Comparison of ENCODE assay signal across 1 cellular context in the genomic region with DNA sequence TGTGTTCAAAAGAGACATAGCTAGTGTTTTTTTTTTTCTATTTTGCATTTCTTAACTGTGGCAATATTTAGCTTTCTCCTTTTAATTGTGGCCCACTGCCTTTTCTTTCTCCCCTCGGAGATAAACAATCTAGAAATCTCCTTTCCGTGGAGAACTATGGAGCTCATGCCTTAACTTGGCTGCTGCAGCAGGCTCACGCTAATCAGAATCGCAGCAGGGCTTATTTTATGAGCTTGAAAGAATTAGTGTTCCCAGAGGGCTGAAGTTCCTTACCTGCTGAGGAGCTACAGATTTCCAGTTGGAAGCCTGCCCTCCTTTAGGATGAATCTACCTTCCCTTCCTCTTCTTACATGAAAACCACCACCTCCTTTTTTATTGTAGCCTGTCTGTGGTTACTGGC.
TF ChIP-seq lines count a peak whose summit lies in the region.

No MANE protein-coding gene starts in this region.

TF ChIP-seq in HEK293, 187 proteins besides CTCF, POLR2A, EP300 and RAD21 (continued from another document):
- TF ChIP-seq, protein P1, sequence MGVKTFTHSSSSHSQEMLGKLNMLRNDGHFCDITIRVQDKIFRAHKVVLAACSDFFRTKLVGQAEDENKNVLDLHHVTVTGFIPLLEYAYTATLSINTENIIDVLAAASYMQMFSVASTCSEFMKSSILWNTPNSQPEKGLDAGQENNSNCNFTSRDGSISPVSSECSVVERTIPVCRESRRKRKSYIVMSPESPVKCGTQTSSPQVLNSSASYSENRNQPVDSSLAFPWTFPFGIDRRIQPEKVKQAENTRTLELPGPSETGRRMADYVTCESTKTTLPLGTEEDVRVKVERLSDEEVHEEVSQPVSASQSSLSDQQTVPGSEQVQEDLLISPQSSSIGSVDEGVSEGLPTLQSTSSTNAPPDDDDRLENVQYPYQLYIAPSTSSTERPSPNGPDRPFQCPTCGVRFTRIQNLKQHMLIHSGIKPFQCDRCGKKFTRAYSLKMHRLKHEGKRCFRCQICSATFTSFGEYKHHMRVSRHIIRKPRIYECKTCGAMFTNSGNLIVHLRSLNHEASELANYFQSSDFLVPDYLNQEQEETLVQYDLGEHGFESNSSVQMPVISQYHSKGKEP (tag by site-specific recombination; IDR thresholded peaks at IDR 0.05) = peak; percentile 69; the same call in 1 of the 2 replicates
- TF ChIP-seq ZNF354C (tag by site-specific recombination; IDR thresholded peaks at IDR 0.05; ENCODE audit: borderline replicate concordance, low read depth) = no peak
- no peak for TF ChIP-seq EGR2 (tag by site-specific recombination; IDR thresholded peaks at IDR 0.05; ENCODE audit: low read depth)
- TF ChIP-seq KLF1 (tag by site-specific recombination; IDR thresholded peaks at IDR 0.05) = no peak
- TF ChIP-seq, protein P2, sequence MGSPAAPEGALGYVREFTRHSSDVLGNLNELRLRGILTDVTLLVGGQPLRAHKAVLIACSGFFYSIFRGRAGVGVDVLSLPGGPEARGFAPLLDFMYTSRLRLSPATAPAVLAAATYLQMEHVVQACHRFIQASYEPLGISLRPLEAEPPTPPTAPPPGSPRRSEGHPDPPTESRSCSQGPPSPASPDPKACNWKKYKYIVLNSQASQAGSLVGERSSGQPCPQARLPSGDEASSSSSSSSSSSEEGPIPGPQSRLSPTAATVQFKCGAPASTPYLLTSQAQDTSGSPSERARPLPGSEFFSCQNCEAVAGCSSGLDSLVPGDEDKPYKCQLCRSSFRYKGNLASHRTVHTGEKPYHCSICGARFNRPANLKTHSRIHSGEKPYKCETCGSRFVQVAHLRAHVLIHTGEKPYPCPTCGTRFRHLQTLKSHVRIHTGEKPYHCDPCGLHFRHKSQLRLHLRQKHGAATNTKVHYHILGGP (tag by site-specific recombination; IDR thresholded peaks at IDR 0.05) = no peak
- TF ChIP-seq ZNF558 (tag by site-specific recombination; IDR thresholded peaks at IDR 0.05) = no peak
- no peak for TF ChIP-seq GLI2 (tag by site-specific recombination; IDR thresholded peaks at IDR 0.05; ENCODE audit: borderline replicate concordance, low read depth)
